Comparison of ENCODE assay signal across 17 cellular contexts in the genomic region with DNA sequence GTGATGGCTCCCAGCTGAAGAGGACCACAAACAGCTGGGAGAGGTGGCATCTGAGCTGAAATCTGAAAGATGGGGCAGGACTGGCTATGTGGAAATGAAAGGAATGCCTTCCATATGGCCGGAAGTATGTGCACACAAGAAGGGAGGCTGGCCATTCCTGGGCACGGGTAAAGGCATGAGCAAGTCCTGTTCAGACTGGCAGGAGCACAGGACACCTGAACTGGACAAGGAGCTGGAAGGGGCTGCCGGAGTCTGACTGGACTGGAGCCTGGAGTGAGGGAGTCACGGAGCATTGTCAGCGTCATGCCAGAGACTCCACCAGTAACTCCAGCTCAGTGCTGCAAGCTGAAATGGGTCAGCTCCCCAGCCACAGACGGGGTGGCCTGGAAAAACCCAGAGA. TPM values are rescaled to one million over a fixed set of nuclear protein-coding genes. Genes with fewer than 3 reads are reported as not detected.
"Had no signal": no experiment of that assay in that cellular context is flagged by ENCODE, and none has a peak within 500 bp of the region (broad histone marks: within the 10 kb centered on the region; RNA-seq: fewer than 3 reads in every experiment).

No MANE protein-coding gene starts in this region.

- H3K36me3 ChIP-seq: cardiac muscle cell, neutrophil had no signal

- H3K9me3 Mint-ChIP-seq: activated naive CD4-positive, alpha-beta T cell treated with anti-CD3 and anti-CD28 coated beads, Interleukin-2, amount 50 U/mL, for 72 hours; mesothelial cell of epicardium had no signal

- FAIRE-seq: colon, keratinocyte had no signal

- H3K36me3 Mint-ChIP-seq: activated naive CD4-positive, alpha-beta T cell treated with anti-CD3 and anti-CD28 coated beads, Interleukin-2, amount 50 U/mL, for 72 hours had no signal

- H3K9me3 ChIP-seq: gastroesophageal sphincter, neutrophil, tibial nerve had no signal

- H3K27ac Mint-ChIP-seq: activated naive CD4-positive, alpha-beta T cell treated with anti-CD3 and anti-CD28 coated beads, Interleukin-2, amount 50 U/mL, for 72 hours; mesothelial cell of epicardium had no signal

- H3K27me3 ChIP-seq: cardiac muscle cell, gastroesophageal sphincter, neutrophil, tibial nerve had no signal

- H3K4me3 ChIP-seq: cardiac muscle cell, gastroesophageal sphincter, tibial nerve had no signal

- H3K27ac ChIP-seq: cardiac muscle cell, gastroesophageal sphincter, neutrophil had no signal

- DNase-seq: activated CD4-positive, alpha-beta T cell treated with anti-CD3 and anti-CD28 coated beads, Interleukin-2, amount 50 U/mL, for 4 hours; activated effector memory CD4-positive, alpha-beta T cell treated with Interleukin-2 at 50 U/mL for 16 hours; activated T-cell treated with anti-CD3 and anti-CD28 coated beads, Interleukin-2, amount 50 U/mL, for 1 hour; retina; stimulated activated CD4-positive, alpha-beta T cell treated with anti-CD3 and anti-CD28 coated beads, Interleukin-15, amount 100 ng/mL, for 24 hours; stimulated activated CD4-positive, alpha-beta T cell treated with anti-CD3 and anti-CD28 coated beads, Interleukin-4, amount 100 ng/mL, for 4 hours had no signal

- H3K4me3 Mint-ChIP-seq: mesothelial cell of epicardium had no signal

- ATAC-seq: activated CD4-positive, CD25-positive, alpha-beta regulatory T cell treated with anti-CD3 and anti-CD28 coated beads, Interleukin-2, amount 50 U/mL, for 24 hours; activated naive CD4-positive, alpha-beta T cell treated with anti-CD3 and anti-CD28 coated beads, Interleukin-2, amount 50 U/mL, for 72 hours; gastroesophageal sphincter; SK-N-SH treated with all-trans-retinoic acid at 6 μM for 48 hours had no signal

RNA-seq across cellular contexts. Expression of gene TC2N, which starts 11.9 kb away (rescaled TPM):
- total RNA-seq: myocyte had no signal
